In the genomic region with DNA sequence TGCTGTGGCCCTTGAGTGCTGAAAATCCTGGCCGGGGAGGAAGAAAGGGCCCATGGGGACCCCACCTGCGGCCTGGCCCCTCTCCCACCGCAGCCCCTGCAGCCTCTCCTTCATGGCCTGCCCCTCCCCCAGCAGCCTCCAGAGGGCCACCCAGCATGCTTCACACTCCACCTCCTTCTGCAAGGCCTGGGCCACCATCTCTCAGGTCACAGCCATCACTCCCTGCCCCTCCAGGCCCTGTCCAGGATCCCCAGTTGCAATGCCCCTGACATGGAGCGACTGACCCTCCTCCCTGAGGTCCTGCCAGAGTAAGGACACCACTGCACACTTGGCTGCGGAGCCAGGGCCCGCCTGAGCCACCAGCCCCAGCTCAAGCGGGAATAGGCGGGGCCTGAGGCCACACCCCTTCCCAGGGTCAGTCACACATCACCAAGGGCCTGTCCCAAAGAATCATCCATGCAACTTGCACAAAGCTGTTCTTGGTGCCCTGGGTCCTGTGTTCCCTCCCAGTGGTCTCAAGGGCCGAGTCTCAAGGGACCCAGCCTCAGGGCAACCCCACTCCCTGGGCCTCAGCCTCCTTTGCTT, we compare ENCODE assay signal across 20 cellular contexts. TPM values are rescaled to one million over a fixed set of nuclear protein-coding genes. Genes with fewer than 3 reads are reported as not detected.
"Had no signal": no experiment of that assay in that cellular context is flagged by ENCODE, and none has a peak within 500 bp of the region (broad histone marks: within the 10 kb centered on the region; RNA-seq: fewer than 3 reads in every experiment).

No MANE protein-coding gene starts in this region.

- H3K27ac ChIP-seq: ascending aorta, coronary artery, gastroesophageal sphincter, heart left ventricle, lower lobe of right lung, spleen, thoracic aorta, upper lobe of left lung had no signal

- H3K9me3 ChIP-seq: ascending aorta, gastroesophageal sphincter, heart left ventricle, lower lobe of right lung, spleen, thoracic aorta, upper lobe of left lung had no signal

- H3K4me1 ChIP-seq: ascending aorta, gastroesophageal sphincter, heart left ventricle, lower lobe of right lung, spleen, upper lobe of left lung had no signal

- H3K27me3 ChIP-seq: ascending aorta, gastroesophageal sphincter, spleen had no signal

- DNase-seq: activated CD4-positive, CD25-positive, alpha-beta regulatory T cell treated with anti-CD3 and anti-CD28 coated beads, Interleukin-2, amount 50 U/mL, for 72 hours; activated CD8-positive, alpha-beta memory T cell treated with anti-CD3 and anti-CD28 coated beads for 24 hours; activated CD8-positive, alpha-beta memory T cell treated with anti-CD3 and anti-CD28 coated beads, Interleukin-2, amount 50 U/mL, for 48 hours; activated effector memory CD4-positive, alpha-beta T cell treated with anti-CD3 and anti-CD28 coated beads, Interleukin-2, amount 50 U/mL, for 16 hours; activated T-cell treated with anti-CD3 and anti-CD28 coated beads, Interleukin-2, amount 50 U/mL, for 48 hours; heart left ventricle; left cardiac atrium; lower lobe of right lung; natural killer cell; nucleus accumbens; spleen; stimulated activated CD4-positive, alpha-beta T cell treated with anti-CD3 and anti-CD28 coated beads, Interleukin-4, amount 100 ng/mL, for 4 hours; stimulated activated naive B cell treated with anti-CD40 and anti-IgM and Interleukin-4, amounts not matched to agents 10 μg/mL and 1 μg/mL and 100 μg/mL, for 72 hours; T1000; upper lobe of left lung had no signal

- H3K36me3 ChIP-seq: ascending aorta, gastroesophageal sphincter, heart left ventricle, lower lobe of right lung, spleen, thoracic aorta, upper lobe of left lung had no signal

- H3K4me3 ChIP-seq: ascending aorta, coronary artery, gastroesophageal sphincter, heart left ventricle, lower lobe of right lung, spleen, thoracic aorta, upper lobe of left lung had no signal

RNA-seq across cellular contexts. Expression of a gene that starts 48.6 kb away (rescaled TPM):
- total RNA-seq: esophagus mucosa, lower lobe of right lung, natural killer cell had no signal
- polyA plus RNA-seq: heart left ventricle, spleen had no signal
